Comparison of ENCODE assay signal across 21 cellular contexts in genomic region chr13:100667894-100668293, GRCh38. TPM values are rescaled to one million over a fixed set of nuclear protein-coding genes. Genes with fewer than 3 reads are reported as not detected.
DNase-seq lines count a peak whose midpoint lies in the region; ATAC-seq and TF ChIP-seq lines count a peak whose summit lies in the region.
"Had no signal": no experiment of that assay in that cellular context is flagged by ENCODE, and none has a peak within 500 bp of the region (broad histone marks: within the 10 kb centered on the region; RNA-seq: fewer than 3 reads in every experiment).

No MANE protein-coding gene starts in this region.

- H3K36me3 ChIP-seq in ovary = no peaks in the 10 kb centered on the region

- DNase-seq in stimulated activated naive CD8-positive, alpha-beta T cell treated with anti-CD3 and anti-CD28 coated beads, Interleukin-15, amount 100 ng/mL, for 72 hours = no peak
- DNase-seq in stimulated activated naive CD8-positive, alpha-beta T cell treated with anti-CD3 and anti-CD28 coated beads, Interleukin-15, Interleukin-2, amounts not matched to agents 100 U/mL and 50 U/mL, for 24 hours = no peak
- peak; percentile 33 for DNase-seq in medulla oblongata (ENCODE audit: extremely low spot score)
- DNase-seq in ovary = no peak
- DNase-seq in activated T-cell treated with anti-CD3 and anti-CD28 coated beads, Interleukin-2, amount 50 U/mL, for 4 hours = no peak
- DNase-seq: 8988T; Caco-2; CD4-positive, alpha-beta memory T cell; DMS 273 treated with DMSO at 0.1 percent for 48 hours; DMS79 treated with DMSO at 0.1 percent for 48 hours; MV-4-11; NCI-H1105 treated with DMSO at 0.1 percent for 48 hours; NCI-H2081; NCI-H2171; NCI-H526; Peyer's patch had no signal

- no peaks in the 10 kb centered on the region for H3K9me3 ChIP-seq in ovary
- H3K9me3 ChIP-seq: BLaER1 treated with 17β-estradiol and CSF1 and Interleukin-3, amounts not matched to agents 10 nM and 100 nM; Caco-2; Peyer's patch had no signal

- H3K9me3 Mint-ChIP-seq in stimulated activated naive CD8-positive, alpha-beta T cell treated with anti-CD3 and anti-CD28 coated beads, Interleukin-15, amount 100 ng/mL, for 72 hours = no peaks in the 10 kb centered on the region
- no peaks in the 10 kb centered on the region for H3K9me3 Mint-ChIP-seq in activated T-cell treated with anti-CD3 and anti-CD28 coated beads, Interleukin-2, amount 50 U/mL, for 4 hours

- H3K27me3 Mint-ChIP-seq in stimulated activated naive CD8-positive, alpha-beta T cell treated with anti-CD3 and anti-CD28 coated beads, Interleukin-15, amount 100 ng/mL, for 72 hours = no peaks in the 10 kb centered on the region
- H3K27me3 Mint-ChIP-seq in activated T-cell treated with anti-CD3 and anti-CD28 coated beads, Interleukin-2, amount 50 U/mL, for 4 hours (ENCODE audit: low read depth) = no peaks in the 10 kb centered on the region
- H3K27me3 Mint-ChIP-seq: CD4-positive, alpha-beta memory T cell had no signal

- H3K4me1 ChIP-seq in ovary (ENCODE audit: insufficient read depth) = no peaks in the 10 kb centered on the region

- no peaks in the 10 kb centered on the region for H3K27me3 ChIP-seq in ovary
- H3K27me3 ChIP-seq: BLaER1 treated with 17β-estradiol and CSF1 and Interleukin-3, amounts not matched to agents 10 nM and 100 nM; Peyer's patch had no signal

- 94 to 96% (median 94%) methylated on average over 9 of the region's 9 CpGs for WGBS in ovary, 3 donors

- intact Hi-C loops in ovary (cut with DNase I) = no loop called here

- H3K4me3 Mint-ChIP-seq in stimulated activated naive CD8-positive, alpha-beta T cell treated with anti-CD3 and anti-CD28 coated beads, Interleukin-15, amount 100 ng/mL, for 72 hours = no peak overlapping the region
- no peak overlapping the region for H3K4me3 Mint-ChIP-seq in activated T-cell treated with anti-CD3 and anti-CD28 coated beads, Interleukin-2, amount 50 U/mL, for 4 hours
- H3K4me3 Mint-ChIP-seq: CD4-positive, alpha-beta memory T cell had no signal

- TF ChIP-seq CTCF in ovary (IDR thresholded peaks at IDR 0.05) = no peak

- H3K4me3 ChIP-seq in ovary = no peak overlapping the region
- H3K4me3 ChIP-seq: BLaER1 treated with 17β-estradiol and CSF1 and Interleukin-3, amounts not matched to agents 10 nM and 100 nM; GM12878; Peyer's patch had no signal

- peaks cover 39% of the 10 kb centered on the region for H3K36me3 Mint-ChIP-seq in activated T-cell treated with anti-CD3 and anti-CD28 coated beads, Interleukin-2, amount 50 U/mL, for 4 hours (ENCODE audit: insufficient read depth)

- peak overlapping the region; percentile 7 to 51 for H3K27ac Mint-ChIP-seq in stimulated activated naive CD8-positive, alpha-beta T cell treated with anti-CD3 and anti-CD28 coated beads, Interleukin-15, amount 100 ng/mL, for 72 hours
- H3K27ac Mint-ChIP-seq: CD4-positive, alpha-beta memory T cell had no signal

- peaks cover 6% of the 10 kb centered on the region for H3K4me1 Mint-ChIP-seq in stimulated activated naive CD8-positive, alpha-beta T cell treated with anti-CD3 and anti-CD28 coated beads, Interleukin-15, amount 100 ng/mL, for 72 hours
- peaks cover 7% of the 10 kb centered on the region for H3K4me1 Mint-ChIP-seq in activated T-cell treated with anti-CD3 and anti-CD28 coated beads, Interleukin-2, amount 50 U/mL, for 4 hours (ENCODE audit: low read depth)

- H3K27ac ChIP-seq in cingulate gyrus (ENCODE audit: low read depth, low read length) (peak overlapping the region; percentile 70), ovary (no peak overlapping the region)
- H3K27ac ChIP-seq: BLaER1 treated with 17β-estradiol and CSF1 and Interleukin-3, amounts not matched to agents 10 nM and 100 nM; Peyer's patch had no signal

- TF ChIP-seq EP300 in ovary (IDR thresholded peaks at IDR 0.05) = no peak

- TF ChIP-seq POLR2A in ovary (IDR thresholded peaks at IDR 0.05) = no peak

- no peak for ATAC-seq in stimulated activated naive CD8-positive, alpha-beta T cell treated with anti-CD3 and anti-CD28 coated beads, Interleukin-15, amount 100 ng/mL, for 72 hours
- ATAC-seq in stimulated activated naive CD8-positive, alpha-beta T cell treated with anti-CD3 and anti-CD28 coated beads, Interleukin-15, Interleukin-2, amounts not matched to agents 100 U/mL and 50 U/mL, for 24 hours = no peak
- ATAC-seq in GM18517 (IDR thresholded peaks at IDR 0.05; ENCODE audit: unreplicated experiment) (no peak), GM18861 (IDR thresholded peaks at IDR 0.05; ENCODE audit: unreplicated experiment) (no peak)
- ATAC-seq in activated T-cell treated with anti-CD3 and anti-CD28 coated beads, Interleukin-2, amount 50 U/mL, for 4 hours = no peak
- ATAC-seq: GM12878 had no signal

RNA-seq across cellular contexts. Expression of gene TMTC4, which starts 6.7 kb away (rescaled TPM):
- total RNA-seq in ovary = 10 to 100 TPM in 6 of 7 donors, 1 to 10 TPM in 1; 8.7 to 22.4 (median 14.7) TPM
- 1 to 10 TPM; 5.9 to 9.9 TPM for polyA plus RNA-seq in ovary
- 10 to 100 TPM in 2 of 3 donors, 1 to 10 TPM in 1; 8.6 to 13.8 (median 11.7) TPM for total RNA-seq in activated T-cell treated with anti-CD3 and anti-CD28 coated beads, Interleukin-2, amount 50 U/mL, for 4 hours
